ENCODE assay signal across 9 cellular contexts in the genomic region with DNA sequence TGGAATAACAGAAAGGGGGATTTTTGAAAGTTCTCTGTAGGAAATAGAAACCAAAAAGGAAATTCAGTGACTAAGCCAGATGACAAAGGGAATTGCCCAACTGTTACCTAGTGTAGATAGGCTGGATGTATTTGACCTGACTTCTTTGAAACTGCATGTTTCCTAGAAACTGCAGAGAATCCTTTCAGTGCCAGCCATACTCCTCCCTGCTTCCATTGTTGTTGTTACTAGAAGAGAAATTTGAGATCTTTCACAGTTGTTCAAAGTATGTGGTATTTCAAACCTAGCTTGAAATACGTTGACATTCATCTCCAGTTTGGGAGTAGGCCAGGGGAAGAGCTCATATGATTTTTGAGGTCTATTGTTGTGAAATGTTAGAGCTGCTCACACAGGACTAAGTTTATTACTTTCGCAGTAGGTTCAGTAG. TPM values are rescaled to one million over a fixed set of nuclear protein-coding genes. Genes with fewer than 3 reads are reported as not detected.
DNase-seq lines count a peak whose midpoint lies in the region; ATAC-seq and TF ChIP-seq lines count a peak whose summit lies in the region.
"Had no signal": no experiment of that assay in that cellular context is flagged by ENCODE, and none has a peak within 500 bp of the region (broad histone marks: within the 10 kb centered on the region; RNA-seq: fewer than 3 reads in every experiment).

No MANE protein-coding gene starts in this region.

- no peak overlapping the region for H3K4me3 ChIP-seq in dorsolateral prefrontal cortex

- H3K27ac Mint-ChIP-seq in T-cell (peak overlapping the region; percentile 92 to 99), osteocyte (ENCODE audit: unreplicated experiment) (no peak overlapping the region)

- CTCF ChIA-PET in T-cell (lab: Charles Lee), result interaction anchor here (0.6 to 1.5 kb wide), 10 partner anchors 10 to 1644 kb away, joined by 3 to 6 read pairs (median 3); no protein-coding TSS in a partner anchor

- TF ChIP-seq CTCF in osteocyte (IDR thresholded peaks at IDR 0.05) (no peak), dorsolateral prefrontal cortex (IDR thresholded peaks at IDR 0.05 in 54 of 56, conservative IDR thresholded peaks at IDR 0.05 in 2 of 56; ENCODE audit: low read depth in 1 of 56, partially characterized antibody in 56 of 56) (no peak)

- peaks cover 62 to 90% (median 79%) of the 10 kb centered on the region in 3 donors for H3K4me1 Mint-ChIP-seq in T-cell
- no peaks in the 10 kb centered on the region for H3K4me1 Mint-ChIP-seq in osteocyte (ENCODE audit: unreplicated experiment)

- H3K36me3 Mint-ChIP-seq in T-cell, result peaks cover 9% of the 10 kb centered on the region
- no peaks in the 10 kb centered on the region for H3K36me3 Mint-ChIP-seq in osteocyte (ENCODE audit: unreplicated experiment)

- H3K27me3 Mint-ChIP-seq in T-cell, result no peaks in the 10 kb centered on the region
- H3K27me3 Mint-ChIP-seq in osteocyte (ENCODE audit: unreplicated experiment), result no peaks in the 10 kb centered on the region

- POLR2A ChIA-PET in T-cell (lab: Charles Lee), result interaction anchor here (0.6 to 0.9 kb wide), 5 partner anchors 20 to 291 kb away, joined by 3 to 6 read pairs (median 5); no protein-coding TSS in a partner anchor

- peak overlapping the region in 2 of 59 donors; percentile 25 to 31 for H3K27ac ChIP-seq in dorsolateral prefrontal cortex

- ATAC-seq in activated CD4-positive, CD25-positive, alpha-beta regulatory T cell treated with anti-CD3 and anti-CD28 coated beads, Interleukin-2, amount 50 U/mL, for 24 hours, result peak; percentile 51 to 55
- ATAC-seq in T-cell (replicated peaks in 1 of 4), result peak in 3 of 4 experiments; percentile 23 to 56 (median 24)

- no peaks in the 10 kb centered on the region for H3K27me3 ChIP-seq in dorsolateral prefrontal cortex

- peak overlapping the region; percentile 71 to 82 (median 76) for H3K4me3 Mint-ChIP-seq in T-cell
- H3K4me3 Mint-ChIP-seq in osteocyte (ENCODE audit: unreplicated experiment), result no peak overlapping the region

- peaks cover 0 to 4% (median 3%) of the 10 kb centered on the region in 3 donors for H3K9me3 Mint-ChIP-seq in T-cell
- no peaks in the 10 kb centered on the region for H3K9me3 Mint-ChIP-seq in osteocyte (ENCODE audit: unreplicated experiment)

- no peak for DNase-seq in activated CD4-positive, CD25-positive, alpha-beta regulatory T cell treated with anti-CD3 and anti-CD28 coated beads, Interleukin-2, amount 50 U/mL, for 72 hours
- DNase-seq in T-cell, result peak in 2 of 34 experiments; percentile 9 to 30
- DNase-seq in fibroblast of gingiva (ENCODE audit: low read depth), result peak; percentile 89
- peak; percentile 3 for DNase-seq in smooth muscle cell of the brain vasculature (ENCODE audit: low read depth, low spot score)
- no peak for DNase-seq in inferior parietal cortex (ENCODE audit: extremely low spot score)
- DNase-seq in osteocyte (ENCODE audit: extremely low spot score, unreplicated experiment), result no peak
- no peak for DNase-seq in dorsolateral prefrontal cortex
- DNase-seq: effector CD8-positive, alpha-beta T cell had no signal

- intact Hi-C loops in dorsolateral prefrontal cortex (cut with DNase I), result no loop called here

RNA-seq across cellular contexts. Expression of a gene that starts 1.8 kb away (rescaled TPM):
- total RNA-seq in T-cell (100 to 1,000 TPM in 4 of 5 donors, 10 to 100 TPM in 1; 46.8 to 165 (median 116) TPM), osteocyte (not detected in 2 replicates), dorsolateral prefrontal cortex (1 to 10 TPM in 46 of 120 experiments, under 1 TPM in 72, not detected in 2; 0.16 to 5.3 (median 0.81) TPM)

Comparison
In these comparisons a context has a peak if more than half of its experiments do, and no peak if none do; other contexts are left out.
1. DNase-seq: peak in fibroblast of gingiva (single experiment) and smooth muscle cell of the brain vasculature (single experiment); none in activated CD4-positive, CD25-positive, alpha-beta regulatory T cell treated with anti-CD3 and anti-CD28 coated beads, Interleukin-2, amount 50 U/mL, for 72 hours (single experiment), inferior parietal cortex (single experiment), osteocyte (single experiment) and dorsolateral prefrontal cortex (0 of 10).
2. RNA of a gene that starts 1.8 kb away (total RNA-seq): 46.8 to 165 TPM in T-cell; 0.16 to 5.3 TPM in dorsolateral prefrontal cortex and not detected in osteocyte; every median in the first group is over 4 times any median in the second.